In the genomic region with DNA sequence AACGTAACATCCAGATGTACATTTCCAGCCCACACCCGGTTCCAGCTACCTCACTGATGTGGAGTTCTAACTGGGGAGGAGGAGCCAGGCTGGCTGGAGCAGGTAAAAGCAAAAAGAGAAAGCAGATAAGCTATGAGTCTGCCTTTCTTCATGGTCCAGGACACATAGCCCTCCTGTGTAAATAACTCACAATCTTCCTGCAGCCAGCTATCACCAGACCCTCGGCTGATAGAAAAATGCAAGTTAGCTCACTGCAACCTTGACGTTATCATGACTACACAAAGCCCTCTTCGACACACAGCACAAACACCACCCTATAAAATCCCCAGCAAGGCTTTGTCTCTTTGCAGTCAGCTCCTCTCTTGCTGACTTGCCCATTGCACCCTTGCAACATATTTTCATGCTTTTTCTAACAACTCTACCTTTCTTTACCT, we compare ENCODE assay signal across 1 cellular context.
TF ChIP-seq lines count a peak whose summit lies in the region.

No MANE protein-coding gene starts in this region.

TF ChIP-seq in K562, 482 proteins besides CTCF, POLR2A, EP300 and RAD21 (continued from another document and continues in another):
- TF ChIP-seq ZBTB34 (CRISPR knock-in tag; IDR thresholded peaks at IDR 0.05) (no peak), SMARCA4 (IDR thresholded peaks at IDR 0.05) (peak; percentile 76), MEIS2 (IDR thresholded peaks at IDR 0.05; ENCODE audit: partially characterized antibody) (peak; percentile 67), HEY1 (CRISPR knock-in tag; IDR thresholded peaks at IDR 0.05; ENCODE audit: borderline replicate concordance) (no peak), SMAD3 (CRISPR knock-in tag; conservative IDR thresholded peaks at IDR 0.05) (no peak), POLR2AphosphoS5 (IDR thresholded peaks at IDR 0.05; ENCODE audit: control insufficient read depth, insufficient read depth, low read depth, low read length) (peak; percentile 71), HIVEP1 (CRISPR knock-in tag; IDR thresholded peaks at IDR 0.05) (no peak), HMGN3 (IDR thresholded peaks at IDR 0.05; ENCODE audit: borderline replicate concordance, extremely low read depth, insufficient read length, low read depth, low read length) (no peak), ZFP30 (CRISPR knock-in tag; IDR thresholded peaks at IDR 0.05; ENCODE audit: borderline replicate concordance) (no peak), TEAD4 (IDR thresholded peaks at IDR 0.05; ENCODE audit: low read length) (peak; percentile 73), TEAD4 (CRISPR knock-in tag; IDR thresholded peaks at IDR 0.05; ENCODE audit: borderline replicate concordance) (no peak), NCOA4 (IDR thresholded peaks at IDR 0.05; ENCODE audit: partially characterized antibody) (no peak), TAL1 (IDR thresholded peaks at IDR 0.05) (peak; percentile 88), PCBP2 (IDR thresholded peaks at IDR 0.05; ENCODE audit: low read depth, low read length, poor library complexity, severe bottlenecking) (no peak), RFX1 (IDR thresholded peaks at IDR 0.05) (no peak; the same call in 1 of the 2 replicates), ZNF124 (CRISPR knock-in tag; IDR thresholded peaks at IDR 0.05) (no peak), ZNF316 (IDR thresholded peaks at IDR 0.05) (peak; percentile 52), GTF2E2 (tag; IDR thresholded peaks at IDR 0.05) (no peak), SNRNP70 (optimal IDR thresholded peaks at IDR 0.05; ENCODE audit: low read depth, low read length) (no peak), ZNF444 (CRISPR knock-in tag; IDR thresholded peaks at IDR 0.05) (no peak), CXXC5 (CRISPR knock-in tag; IDR thresholded peaks at IDR 0.05) (no peak), PTBP1 (IDR thresholded peaks at IDR 0.05; ENCODE audit: low read depth, low read length) (no peak), FOSL1 (tag; conservative IDR thresholded peaks at IDR 0.05) (no peak), GATAD2A (IDR thresholded peaks at IDR 0.05) (no peak), GMEB1 (CRISPR knock-in tag; IDR thresholded peaks at IDR 0.05) (no peak), ZNF146 (CRISPR knock-in tag; IDR thresholded peaks at IDR 0.05; ENCODE audit: unreplicated experiment) (no peak), YY1 (IDR thresholded peaks at IDR 0.05; ENCODE audit: borderline replicate concordance in 1 of 3, control insufficient read depth in 1 of 3, extremely low read depth in 1 of 3, insufficient read depth in 3 of 3, insufficient read length in 1 of 3, insufficient replicate concordance in 2 of 3, low read depth in 1 of 3, low read length in 2 of 3) (no peak), ZNF655 (CRISPR knock-in tag; IDR thresholded peaks at IDR 0.05) (no peak), TFE3 (CRISPR knock-in tag; IDR thresholded peaks at IDR 0.05) (no peak), KDM1A (IDR thresholded peaks at IDR 0.05) (peak in 1 of 2 experiments; percentile 62; a peak in 1 of 4 replicates), EHMT2 (IDR thresholded peaks at IDR 0.05) (0 out of 2 replicates have a peak, but pooled peaks have one; percentile 33), ERF (CRISPR knock-in tag; IDR thresholded peaks at IDR 0.05) (no peak), ZNF668 (CRISPR knock-in tag; IDR thresholded peaks at IDR 0.05) (no peak), RNF2 (IDR thresholded peaks at IDR 0.05) (no peak), ZNF717 (CRISPR knock-in tag; IDR thresholded peaks at IDR 0.05) (no peak), PHF20 (IDR thresholded peaks at IDR 0.05; ENCODE audit: partially characterized antibody) (no peak), KLF13 (tag; IDR thresholded peaks at IDR 0.05; ENCODE audit: borderline replicate concordance, low read depth) (no peak), SAFB (IDR thresholded peaks at IDR 0.05; ENCODE audit: borderline replicate concordance, low read depth, low read length) (no peak), TRIM24 (IDR thresholded peaks at IDR 0.05) (peak; percentile 66 to 86), CHD4 (IDR thresholded peaks at IDR 0.05; ENCODE audit: insufficient read depth, insufficient replicate concordance, low read depth, low read length, poor library complexity, severe bottlenecking) (no peak), BRF2 (IDR thresholded peaks at IDR 0.05; ENCODE audit: borderline replicate concordance, insufficient read depth, insufficient read length) (no peak), NBN (IDR thresholded peaks at IDR 0.05; ENCODE audit: low read depth) (0 out of 2 replicates have a peak, but pooled peaks have one; percentile 55), ZNF57 (CRISPR knock-in tag; IDR thresholded peaks at IDR 0.05) (no peak), HDAC8 (tag; IDR thresholded peaks at IDR 0.05) (no peak), ZNF280A (IDR thresholded peaks at IDR 0.05; ENCODE audit: low read depth, partially characterized antibody) (peak; percentile 66), POLR2H (tag; IDR thresholded peaks at IDR 0.05; ENCODE audit: low read depth) (no peak)
- TF ChIP-seq, protein P1, sequence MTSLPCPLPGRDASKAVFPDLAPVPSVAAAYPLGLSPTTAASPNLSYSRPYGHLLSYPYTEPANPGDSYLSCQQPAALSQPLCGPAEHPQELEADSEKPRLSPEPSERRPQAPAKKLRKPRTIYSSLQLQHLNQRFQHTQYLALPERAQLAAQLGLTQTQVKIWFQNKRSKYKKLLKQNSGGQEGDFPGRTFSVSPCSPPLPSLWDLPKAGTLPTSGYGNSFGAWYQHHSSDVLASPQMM (CRISPR knock-in tag; IDR thresholded peaks at IDR 0.05), result no peak
- TF ChIP-seq, protein P2, sequence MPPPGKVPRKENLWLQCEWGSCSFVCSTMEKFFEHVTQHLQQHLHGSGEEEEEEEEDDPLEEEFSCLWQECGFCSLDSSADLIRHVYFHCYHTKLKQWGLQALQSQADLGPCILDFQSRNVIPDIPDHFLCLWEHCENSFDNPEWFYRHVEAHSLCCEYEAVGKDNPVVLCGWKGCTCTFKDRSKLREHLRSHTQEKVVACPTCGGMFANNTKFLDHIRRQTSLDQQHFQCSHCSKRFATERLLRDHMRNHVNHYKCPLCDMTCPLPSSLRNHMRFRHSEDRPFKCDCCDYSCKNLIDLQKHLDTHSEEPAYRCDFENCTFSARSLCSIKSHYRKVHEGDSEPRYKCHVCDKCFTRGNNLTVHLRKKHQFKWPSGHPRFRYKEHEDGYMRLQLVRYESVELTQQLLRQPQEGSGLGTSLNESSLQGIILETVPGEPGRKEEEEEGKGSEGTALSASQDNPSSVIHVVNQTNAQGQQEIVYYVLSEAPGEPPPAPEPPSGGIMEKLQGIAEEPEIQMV (tag; conservative IDR thresholded peaks at IDR 0.05; ENCODE audit: low read depth), result no peak
- TF ChIP-seq, protein P3, sequence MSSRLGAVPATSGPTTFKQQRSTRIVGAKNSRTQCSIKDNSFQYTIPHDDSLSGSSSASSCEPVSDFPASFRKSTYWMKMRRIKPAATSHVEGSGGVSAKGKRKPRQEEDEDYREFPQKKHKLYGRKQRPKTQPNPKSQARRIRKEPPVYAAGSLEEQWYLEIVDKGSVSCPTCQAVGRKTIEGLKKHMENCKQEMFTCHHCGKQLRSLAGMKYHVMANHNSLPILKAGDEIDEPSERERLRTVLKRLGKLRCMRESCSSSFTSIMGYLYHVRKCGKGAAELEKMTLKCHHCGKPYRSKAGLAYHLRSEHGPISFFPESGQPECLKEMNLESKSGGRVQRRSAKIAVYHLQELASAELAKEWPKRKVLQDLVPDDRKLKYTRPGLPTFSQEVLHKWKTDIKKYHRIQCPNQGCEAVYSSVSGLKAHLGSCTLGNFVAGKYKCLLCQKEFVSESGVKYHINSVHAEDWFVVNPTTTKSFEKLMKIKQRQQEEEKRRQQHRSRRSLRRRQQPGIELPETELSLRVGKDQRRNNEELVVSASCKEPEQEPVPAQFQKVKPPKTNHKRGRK (tag; IDR thresholded peaks at IDR 0.05), result no peak
- TF ChIP-seq, protein P4, sequence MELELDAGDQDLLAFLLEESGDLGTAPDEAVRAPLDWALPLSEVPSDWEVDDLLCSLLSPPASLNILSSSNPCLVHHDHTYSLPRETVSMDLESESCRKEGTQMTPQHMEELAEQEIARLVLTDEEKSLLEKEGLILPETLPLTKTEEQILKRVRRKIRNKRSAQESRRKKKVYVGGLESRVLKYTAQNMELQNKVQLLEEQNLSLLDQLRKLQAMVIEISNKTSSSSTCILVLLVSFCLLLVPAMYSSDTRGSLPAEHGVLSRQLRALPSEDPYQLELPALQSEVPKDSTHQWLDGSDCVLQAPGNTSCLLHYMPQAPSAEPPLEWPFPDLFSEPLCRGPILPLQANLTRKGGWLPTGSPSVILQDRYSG (tag; conservative IDR thresholded peaks at IDR 0.05; ENCODE audit: low read depth), result no peak
- TF ChIP-seq, protein P5, sequence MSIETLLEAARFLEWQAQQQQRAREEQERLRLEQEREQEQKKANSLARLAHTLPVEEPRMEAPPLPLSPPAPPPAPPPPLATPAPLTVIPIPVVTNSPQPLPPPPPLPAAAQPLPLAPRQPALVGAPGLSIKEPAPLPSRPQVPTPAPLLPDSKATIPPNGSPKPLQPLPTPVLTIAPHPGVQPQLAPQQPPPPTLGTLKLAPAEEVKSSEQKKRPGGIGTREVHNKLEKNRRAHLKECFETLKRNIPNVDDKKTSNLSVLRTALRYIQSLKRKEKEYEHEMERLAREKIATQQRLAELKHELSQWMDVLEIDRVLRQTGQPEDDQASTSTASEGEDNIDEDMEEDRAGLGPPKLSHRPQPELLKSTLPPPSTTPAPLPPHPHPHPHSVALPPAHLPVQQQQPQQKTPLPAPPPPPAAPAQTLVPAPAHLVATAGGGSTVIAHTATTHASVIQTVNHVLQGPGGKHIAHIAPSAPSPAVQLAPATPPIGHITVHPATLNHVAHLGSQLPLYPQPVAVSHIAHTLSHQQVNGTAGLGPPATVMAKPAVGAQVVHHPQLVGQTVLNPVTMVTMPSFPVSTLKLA (conservative IDR thresholded peaks at IDR 0.05), result 0 out of 4 replicates have a peak, but pooled peaks of 1 of the 2 experiments have one; percentile 16
